40 cellular contexts compared by ENCODE assay signal in genomic region chr5:150197476-150197875, GRCh38. TPM values are rescaled to one million over a fixed set of nuclear protein-coding genes. Genes with fewer than 3 reads are reported as not detected.
"Had no signal": no experiment of that assay in that cellular context is flagged by ENCODE, and none has a peak within 500 bp of the region (broad histone marks: within the 10 kb centered on the region; RNA-seq: fewer than 3 reads in every experiment).

No MANE protein-coding gene starts in this region.

- H3K9me3 ChIP-seq: MG63 had no signal

- H3K36me3 ChIP-seq: MG63 had no signal

- H3K27me3 ChIP-seq: MG63 had no signal

- H3K4me3 ChIP-seq: MG63 had no signal

- DNase-seq: Karpas-422, Kasumi-1, MG63, MM.1S, MV-4-11, NCI-H1048, NCI-H1092, NCI-H1092 treated with DMSO at 0.1 percent for 48 hours, NCI-H1105, NCI-H1105 treated with DMSO at 0.1 percent for 48 hours, NCI-H1417, NCI-H1417 treated with DMSO at 0.1 percent for 48 hours, NCI-H1436, NCI-H1436 treated with DMSO at 0.1 percent for 48 hours, NCI-H146, NCI-H1694, NCI-H1694 treated with DMSO at 0.1 percent for 48 hours, NCI-H187, NCI-H187 treated with DMSO at 0.1 percent for 48 hours, NCI-H1930, NCI-H2029, NCI-H2029 treated with DMSO at 0.1 percent for 48 hours, NCI-H2081, NCI-H2081 treated with DMSO at 0.1 percent for 48 hours, NCI-H2107, NCI-H2171, NCI-H2171 treated with DMSO at 0.1 percent for 48 hours, NCI-H2227 treated with DMSO at 0.1 percent for 48 hours, NCI-H226, NCI-H345, NCI-H446, NCI-H446 treated with DMSO at 0.1 percent for 48 hours, NCI-H510A, NCI-H510A treated with DMSO at 0.1 percent for 48 hours, NCI-H524, NCI-H524 treated with DMSO at 0.1 percent for 48 hours had no signal

RNA-seq across cellular contexts. Expression of gene SLC6A7, which starts 7.6 kb away (rescaled TPM):
- total RNA-seq: LHCN-M2, M059J, MCF 10A had no signal

RNA-seq across cellular contexts. Expression of gene CDX1, which starts 30.9 kb away (rescaled TPM):
- total RNA-seq: LHCN-M2, M059J, MCF 10A, NCI-H460 had no signal
